Comparison of ENCODE assay signal across 7 cellular contexts in genomic region chr19:8001995-8002849, GRCh38. TPM values are rescaled to one million over a fixed set of nuclear protein-coding genes. Genes with fewer than 3 reads are reported as not detected.
A peak's percentile ranks its signal among the peaks of the same experiment; 100 is the strongest.
DNase-seq lines count a peak whose midpoint lies in the region; FAIRE-seq and TF ChIP-seq lines count a peak whose summit lies in the region.

No MANE protein-coding gene starts in this region.

- TF ChIP-seq CTCF in GM12875 (IDR thresholded peaks at IDR 0.05; ENCODE audit: borderline replicate concordance, insufficient read depth, low read depth, low read length) = peak; percentile 99
- TF ChIP-seq CTCF in stomach (IDR thresholded peaks at IDR 0.05) = peak in 5 of 7 experiments; percentile 80 to 97 (median 90)

- 10 to 13% (median 12%) methylated on average over 25 to 27 of the region's 27 CpGs for WGBS in stomach, 5 donors

- H3K9me3 ChIP-seq in neuron (ENCODE audit: low read length) (peaks cover under 1% of the 10 kb centered on the region), stomach (no peaks in the 10 kb centered on the region)

- FAIRE-seq in frontal cortex (lab: Jason Lieb, UNC) = no peak

- no peak overlapping the region for H2AFZ ChIP-seq in neuron (ENCODE audit: low read depth, low read length)

- no peak for TF ChIP-seq POLR2A in stomach (IDR thresholded peaks at IDR 0.05)

- H3K36me3 ChIP-seq in neuron (ENCODE audit: insufficient read depth, low read length) = peaks cover 20% of the 10 kb centered on the region
- H3K36me3 ChIP-seq in stomach = peaks cover 0 to 15% (median 9%) of the 10 kb centered on the region in 4 donors

- intact Hi-C loops in stomach (cut with DNase I; ENCODE audit: low total_unique reads) = loop anchor here (10.0 kb wide), 1 partner anchor 157 kb away; no protein-coding TSS in a partner anchor

- H3K4me3 ChIP-seq in GM12875 (ENCODE audit: low read depth, low read length) = peak overlapping the region; percentile 22
- H3K4me3 ChIP-seq in Jurkat, Clone E6-1 (ENCODE audit: low read length) = peak overlapping the region; percentile 32
- H3K4me3 ChIP-seq in neuron (ENCODE audit: low read length) = peak overlapping the region; percentile 17
- peak overlapping the region; percentile 25 to 36 (median 27) for H3K4me3 ChIP-seq in stomach

- H3K4me1 ChIP-seq in neuron (ENCODE audit: insufficient read depth, low read length) (peaks cover 26% of the 10 kb centered on the region), stomach (peaks cover 36 to 89% (median 74%) of the 10 kb centered on the region in 4 donors)

- H3K27me3 ChIP-seq in neuron (ENCODE audit: insufficient read depth, low read length) (no peaks in the 10 kb centered on the region), stomach (no peaks in the 10 kb centered on the region)

- DNase-seq in Jurkat, Clone E6-1 (ENCODE audit: low read depth, low spot score) = peak; percentile 52
- DNase-seq in SHP77 treated with DMSO at 0.1 percent for 48 hours (lab: John Stamatoyannopoulos, UW) = peak; percentile 18
- peak; percentile 65 for DNase-seq in activated gamma-delta T cell treated with anti-CD3 and anti-CD28 coated beads, Interleukin-2, amount 50 U/mL, for 16 hours (ENCODE audit: low read depth)
- peak; percentile 62 to 78 for DNase-seq in frontal cortex (ENCODE audit: low spot score in 2 of 2)
- DNase-seq in stomach = peak; percentile 85

- peak overlapping the region; percentile 11 to 80 (median 73) for H3K27ac ChIP-seq in stomach

- TF ChIP-seq EP300 in stomach (IDR thresholded peaks at IDR 0.05) = no peak

RNA-seq across cellular contexts. Expression of gene ELAVL1, which starts 3.2 kb away (rescaled TPM):
- 119 TPM for polyA plus RNA-seq in Jurkat, Clone E6-1 (2012; ENCODE audit: insufficient read depth, insufficient read length)
- total RNA-seq in frontal cortex = 14.3 TPM
- total RNA-seq in stomach = 10 to 100 TPM; 11.2 to 50.2 (median 20.2) TPM
- 10 to 100 TPM; 14.7 to 25.4 (median 18.5) TPM for polyA plus RNA-seq in stomach

RNA-seq across cellular contexts. Expression of gene CCL25, which starts 50.3 kb away (rescaled TPM):
- 1.3 TPM for polyA plus RNA-seq in Jurkat, Clone E6-1 (2012; ENCODE audit: insufficient read depth, insufficient read length)
- total RNA-seq in frontal cortex (1.2 TPM), stomach (1 to 10 TPM in 1 of 5 donors, not detected in 4; 5.1 TPM)
- not detected for polyA plus RNA-seq in stomach

RNA-seq across cellular contexts. Expression of gene TIMM44, which starts 58.8 kb away (rescaled TPM):
- 60.1 TPM for polyA plus RNA-seq in Jurkat, Clone E6-1 (2012; ENCODE audit: insufficient read depth, insufficient read length)
- total RNA-seq in frontal cortex (26.9 TPM), stomach (100 to 1,000 TPM in 2 of 5 donors, 10 to 100 TPM in 3; 41.0 to 123 (median 88.1) TPM)
- polyA plus RNA-seq in stomach = 10 to 100 TPM; 44.6 to 55.9 (median 49.4) TPM

Comparison
In these comparisons a context has a peak if more than half of its experiments do, and no peak if none do; other contexts are left out.
1. Peak in every context shown above with its lines: DNase-seq, H3K4me3 ChIP-seq and H3K27ac ChIP-seq.
2. DNase-seq: peak in every context shown above with its lines; median percentile 85 in stomach; 70 in frontal cortex; 65 in activated gamma-delta T cell treated with anti-CD3 and anti-CD28 coated beads, Interleukin-2, amount 50 U/mL, for 16 hours; 52 in Jurkat, Clone E6-1; 18 in SHP77 treated with DMSO at 0.1 percent for 48 hours.